ENCODE assay signal across 9 cellular contexts in the genomic region with DNA sequence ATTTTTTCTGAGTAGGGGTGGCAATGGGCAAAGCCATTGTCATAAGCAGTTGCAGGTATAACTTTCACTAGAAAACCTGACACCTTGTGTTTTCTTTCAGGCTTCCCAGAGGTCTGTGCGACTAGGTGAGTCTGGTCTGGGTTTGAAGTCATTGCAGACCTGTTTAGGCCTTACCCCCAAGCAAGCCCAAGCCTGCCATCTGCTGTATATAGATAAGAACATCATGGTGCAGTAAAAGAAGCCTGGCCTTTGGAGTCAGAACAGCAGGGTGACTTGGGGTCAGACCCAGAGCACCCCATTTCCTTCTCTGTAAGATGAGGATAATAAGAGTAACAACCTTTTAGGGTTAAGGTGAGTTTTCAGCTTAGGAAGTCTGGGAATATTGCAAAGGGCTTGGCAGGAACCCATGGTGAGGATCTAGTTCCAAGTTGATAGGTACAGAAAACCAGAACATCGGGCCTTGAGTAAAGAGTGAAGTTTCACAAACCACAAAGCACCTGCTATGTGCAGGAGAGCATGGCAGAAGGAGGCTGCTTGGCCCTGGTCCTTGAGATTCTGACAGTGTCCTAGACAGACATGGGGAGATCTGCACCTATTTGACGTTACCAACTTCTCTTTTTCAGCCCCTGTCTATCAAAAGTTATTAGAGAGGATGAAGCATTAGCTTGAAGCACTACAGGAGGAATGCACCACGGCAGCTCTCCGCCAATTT. TPM values are rescaled to one million over a fixed set of nuclear protein-coding genes. Genes with fewer than 3 reads are reported as not detected.
DNase-seq lines count a peak whose midpoint lies in the region; ATAC-seq and TF ChIP-seq lines count a peak whose summit lies in the region.
"Had no signal": no experiment of that assay in that cellular context is flagged by ENCODE, and none has a peak within 500 bp of the region (broad histone marks: within the 10 kb centered on the region; RNA-seq: fewer than 3 reads in every experiment).

No MANE protein-coding gene starts in this region.

- H3K4me1 ChIP-seq in RWPE2 (ENCODE audit: insufficient read depth, poor library complexity, severe bottlenecking): peaks cover 7% of the 10 kb centered on the region

- H3K27me3 ChIP-seq in RWPE2 (ENCODE audit: insufficient read depth, poor library complexity, severe bottlenecking): no peaks in the 10 kb centered on the region

- H3K4me3 Mint-ChIP-seq in stimulated activated naive CD8-positive, alpha-beta T cell treated with anti-CD3 and anti-CD28 coated beads, Interleukin-15, amount 100 ng/mL, for 72 hours: no peak overlapping the region
- H3K4me3 Mint-ChIP-seq: B cell had no signal

- no peaks in the 10 kb centered on the region for H3K27me3 Mint-ChIP-seq in stimulated activated naive CD8-positive, alpha-beta T cell treated with anti-CD3 and anti-CD28 coated beads, Interleukin-15, amount 100 ng/mL, for 72 hours
- H3K27me3 Mint-ChIP-seq: B cell had no signal

- H3K9me3 ChIP-seq in RWPE2 (ENCODE audit: severe bottlenecking): no peaks in the 10 kb centered on the region

- no peaks in the 10 kb centered on the region for H3K9me3 Mint-ChIP-seq in stimulated activated naive CD8-positive, alpha-beta T cell treated with anti-CD3 and anti-CD28 coated beads, Interleukin-15, amount 100 ng/mL, for 72 hours

- no peak overlapping the region for H3K27ac Mint-ChIP-seq in stimulated activated naive CD8-positive, alpha-beta T cell treated with anti-CD3 and anti-CD28 coated beads, Interleukin-15, amount 100 ng/mL, for 72 hours
- H3K27ac Mint-ChIP-seq: B cell had no signal

- H3K4me3 ChIP-seq in RWPE2 (ENCODE audit: severe bottlenecking): no peak overlapping the region
- H3K4me3 ChIP-seq in fibroblast of the aortic adventitia (ENCODE audit: low read depth, low read length): no peak overlapping the region

- DNase-seq in NCI-H1105 treated with DMSO at 0.1 percent for 48 hours (lab: John Stamatoyannopoulos, UW) (peak; percentile 22), NCI-H1105 (lab: John Stamatoyannopoulos, UW) (no peak), RWPE2 (ENCODE audit: low spot score) (no peak), fibroblast of the aortic adventitia (ENCODE audit: low read depth) (peak; percentile 66), activated T-cell treated with anti-CD3 and anti-CD28 coated beads for 4 hours (no peak)
- DNase-seq in stimulated activated naive CD8-positive, alpha-beta T cell treated with anti-CD3 and anti-CD28 coated beads, Interleukin-15, amount 100 ng/mL, for 72 hours: peak in 1 of 2 donors; percentile 21

- peaks cover 69% of the 10 kb centered on the region for H3K36me3 ChIP-seq in RWPE2 (ENCODE audit: low read depth)

- H3K4me1 Mint-ChIP-seq in stimulated activated naive CD8-positive, alpha-beta T cell treated with anti-CD3 and anti-CD28 coated beads, Interleukin-15, amount 100 ng/mL, for 72 hours: no peaks in the 10 kb centered on the region
- H3K4me1 Mint-ChIP-seq: B cell had no signal

- TF ChIP-seq CTCF in RWPE2 (IDR thresholded peaks at IDR 0.05; ENCODE audit: poor library complexity, severe bottlenecking): peak; percentile 71
- peak; percentile 60 for TF ChIP-seq CTCF in fibroblast of the aortic adventitia (IDR thresholded peaks at IDR 0.05; ENCODE audit: insufficient read depth, low read length)

- peak; percentile 65 for ATAC-seq in GM19043 (IDR thresholded peaks at IDR 0.05; ENCODE audit: low read depth, unreplicated experiment)
- ATAC-seq in HG03442 (IDR thresholded peaks at IDR 0.05; ENCODE audit: unreplicated experiment): peak; percentile 89
- ATAC-seq in RWPE2 (ENCODE audit: low read depth): peak; percentile 28
- ATAC-seq in stimulated activated naive CD8-positive, alpha-beta T cell treated with anti-CD3 and anti-CD28 coated beads, Interleukin-15, amount 100 ng/mL, for 72 hours: peak; percentile 63

- H3K27ac ChIP-seq in RWPE2 (ENCODE audit: poor library complexity, severe bottlenecking): no peak overlapping the region

RNA-seq across cellular contexts. Expression of gene TGFBI, which starts 33.9 kb away (rescaled TPM):
- 169 and 227 TPM in 2 replicates for total RNA-seq in fibroblast of the aortic adventitia (ENCODE audit: low replicate concordance)

Comparison
In these comparisons a context has a peak if more than half of its experiments do, and no peak if none do; other contexts are left out.
1. DNase-seq: peak in NCI-H1105 treated with DMSO at 0.1 percent for 48 hours (single experiment) and fibroblast of the aortic adventitia (single experiment); none in NCI-H1105 (single experiment), RWPE2 (single experiment) and activated T-cell treated with anti-CD3 and anti-CD28 coated beads for 4 hours (single experiment).
2. ATAC-seq: peak in every context shown above with its lines; median percentile 89 in HG03442; 65 in GM19043; 63 in stimulated activated naive CD8-positive, alpha-beta T cell treated with anti-CD3 and anti-CD28 coated beads, Interleukin-15, amount 100 ng/mL, for 72 hours; 28 in RWPE2.